In the genomic region with DNA sequence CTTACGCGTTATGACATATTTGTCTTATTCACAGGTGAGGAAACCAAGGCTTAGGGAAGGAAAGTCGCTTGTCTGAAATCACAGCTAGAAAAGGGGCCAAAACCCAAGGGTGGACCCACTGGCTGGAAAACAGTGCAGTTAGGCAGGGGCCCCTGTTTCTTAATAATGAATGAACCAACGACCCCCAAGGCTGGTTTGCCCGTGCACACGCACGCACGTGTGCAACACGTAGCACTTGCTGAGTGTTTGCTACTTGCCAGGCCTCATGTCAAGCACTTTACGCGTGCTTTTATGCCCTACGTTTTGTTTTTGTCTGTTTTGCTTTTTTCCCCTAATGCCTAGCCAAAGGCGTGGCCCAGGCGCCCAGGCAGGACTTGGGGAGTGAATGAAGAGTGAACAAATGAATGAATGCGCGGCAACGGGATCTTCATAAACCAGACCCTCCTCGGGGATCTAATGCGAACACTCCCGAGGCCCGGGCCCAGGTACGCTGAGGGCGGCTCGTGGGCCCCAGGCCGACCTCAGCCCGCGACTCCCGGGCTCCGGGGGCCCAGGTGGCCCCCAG, we compare ENCODE assay signal across 8 cellular contexts. TPM values are rescaled to one million over a fixed set of nuclear protein-coding genes. Genes with fewer than 3 reads are reported as not detected.
A peak's percentile ranks its signal among the peaks of the same experiment; 100 is the strongest.
DNase-seq lines count a peak whose midpoint lies in the region; ATAC-seq, FAIRE-seq and TF ChIP-seq lines count a peak whose summit lies in the region.

No MANE protein-coding gene starts in this region.

- H3K27ac Mint-ChIP-seq in activated naive CD8-positive, alpha-beta T cell treated with anti-CD3 and anti-CD28 coated beads for 36 hours: peak overlapping the region; percentile 79
- H3K27ac Mint-ChIP-seq in stimulated activated effector memory CD8-positive, alpha-beta T cell treated with anti-CD3 and anti-CD28 coated beads, Interleukin-12 subunit alpha, Interleukin-12 subunit beta, amount 100 ng/mL, for 72 hours: peak overlapping the region; percentile 92

- H3K36me3 Mint-ChIP-seq in activated naive CD8-positive, alpha-beta T cell treated with anti-CD3 and anti-CD28 coated beads for 36 hours: peaks cover 11% of the 10 kb centered on the region
- H3K36me3 Mint-ChIP-seq in stimulated activated effector memory CD8-positive, alpha-beta T cell treated with anti-CD3 and anti-CD28 coated beads, Interleukin-12 subunit alpha, Interleukin-12 subunit beta, amount 100 ng/mL, for 72 hours: peaks cover 18% of the 10 kb centered on the region

- dilution Hi-C loops in keratinocyte (cut with MboI; ENCODE audit: extremely low pct_ligation_motif_present, low sequenced_read_pairs): no loop called here

- TF ChIP-seq CTCF in HL-60 (IDR thresholded peaks at IDR 0.05; ENCODE audit: insufficient read depth, low read length) (no peak), keratinocyte (optimal IDR thresholded peaks at IDR 0.05 in 1 of 3, IDR thresholded peaks at IDR 0.05 in 1 of 3, conservative IDR thresholded peaks at IDR 0.05 in 1 of 3; ENCODE audit: extremely low read depth in 1 of 3, insufficient read depth in 2 of 3, low read length in 3 of 3) (no peak)

- H3K27me3 ChIP-seq in HL-60 (ENCODE audit: insufficient read depth, poor library complexity, severe bottlenecking) (no peaks in the 10 kb centered on the region), keratinocyte (ENCODE audit: control insufficient read depth, extremely low read depth, insufficient read depth, low read length) (no peaks in the 10 kb centered on the region)

- peak overlapping the region; percentile 89 for H2AFZ ChIP-seq in keratinocyte (ENCODE audit: control insufficient read depth, low read length)

- H3K27ac ChIP-seq in HL-60 (replicated peaks) (peak overlapping the region; percentile 67), keratinocyte (ENCODE audit: control insufficient read depth, insufficient read depth, low read length) (peak overlapping the region; percentile 73)

- H3K36me3 ChIP-seq in keratinocyte (ENCODE audit: control insufficient read depth in 2 of 2, extremely low read depth in 1 of 2, insufficient read depth in 2 of 2, low read length in 2 of 2): no peaks in the 10 kb centered on the region

- H3K9me3 ChIP-seq in keratinocyte (ENCODE audit: control insufficient read depth, low read depth, low read length): no peaks in the 10 kb centered on the region

- H3K4me3 ChIP-seq in HL-60 (replicated peaks; ENCODE audit: insufficient read depth, low read length) (peak overlapping the region; percentile 94), keratinocyte (ENCODE audit: control insufficient read depth in 2 of 3, extremely low read depth in 1 of 3, insufficient read depth in 2 of 3, low read depth in 1 of 3, low read length in 3 of 3) (peak overlapping the region; percentile 76 to 99 (median 83))

- no peaks in the 10 kb centered on the region for H3K27me3 Mint-ChIP-seq in activated naive CD8-positive, alpha-beta T cell treated with anti-CD3 and anti-CD28 coated beads for 36 hours

- H3K9me1 ChIP-seq in keratinocyte (ENCODE audit: control insufficient read depth, extremely low read depth, insufficient read depth, low read length): no peaks in the 10 kb centered on the region

- H3K9ac ChIP-seq in keratinocyte (ENCODE audit: control insufficient read depth, extremely low read depth, insufficient read depth, low read length): peak overlapping the region; percentile 85

- peaks cover 42% of the 10 kb centered on the region for H3K79me2 ChIP-seq in keratinocyte (ENCODE audit: control insufficient read depth, insufficient read depth, low read length)

- peak; percentile 27 for ATAC-seq in stimulated activated effector memory CD8-positive, alpha-beta T cell treated with anti-CD3 and anti-CD28 coated beads, Interleukin-12 subunit alpha, Interleukin-12 subunit beta, amount 100 ng/mL, for 72 hours
- ATAC-seq in GM19324 (IDR thresholded peaks at IDR 0.05; ENCODE audit: low FRiP score, unreplicated experiment): no peak

- H3K4me1 ChIP-seq in keratinocyte (ENCODE audit: control insufficient read depth, extremely low read depth, insufficient read depth, low read length): peaks cover 17% of the 10 kb centered on the region

- no peaks in the 10 kb centered on the region for H3K9me3 Mint-ChIP-seq in activated naive CD8-positive, alpha-beta T cell treated with anti-CD3 and anti-CD28 coated beads for 36 hours
- H3K9me3 Mint-ChIP-seq in stimulated activated effector memory CD8-positive, alpha-beta T cell treated with anti-CD3 and anti-CD28 coated beads, Interleukin-12 subunit alpha, Interleukin-12 subunit beta, amount 100 ng/mL, for 72 hours: no peaks in the 10 kb centered on the region

- H3K4me1 Mint-ChIP-seq in activated naive CD8-positive, alpha-beta T cell treated with anti-CD3 and anti-CD28 coated beads for 36 hours: peaks cover 27% of the 10 kb centered on the region
- peaks cover 30% of the 10 kb centered on the region for H3K4me1 Mint-ChIP-seq in stimulated activated effector memory CD8-positive, alpha-beta T cell treated with anti-CD3 and anti-CD28 coated beads, Interleukin-12 subunit alpha, Interleukin-12 subunit beta, amount 100 ng/mL, for 72 hours

- peak overlapping the region; percentile 81 for H3K4me3 Mint-ChIP-seq in activated naive CD8-positive, alpha-beta T cell treated with anti-CD3 and anti-CD28 coated beads for 36 hours
- H3K4me3 Mint-ChIP-seq in stimulated activated effector memory CD8-positive, alpha-beta T cell treated with anti-CD3 and anti-CD28 coated beads, Interleukin-12 subunit alpha, Interleukin-12 subunit beta, amount 100 ng/mL, for 72 hours: peak overlapping the region; percentile 81

- peak overlapping the region; percentile 90 for H3K4me2 ChIP-seq in keratinocyte (ENCODE audit: control insufficient read depth, extremely low read depth, insufficient read depth, low read depth, low read length)

- FAIRE-seq in keratinocyte (lab: Jason Lieb, UNC): no peak

- peaks cover 22% of the 10 kb centered on the region for H4K20me1 ChIP-seq in keratinocyte (ENCODE audit: control insufficient read depth, extremely low read depth, insufficient read depth, low read length)

- DNase-seq in Daoy (ENCODE audit: low read depth): peak; percentile 9
- DNase-seq in HL-60 (ENCODE audit: low read depth in 1 of 2, low spot score in 1 of 2): no peak
- DNase-seq in activated naive CD8-positive, alpha-beta T cell treated with anti-CD3 and anti-CD28 coated beads for 36 hours: no peak
- no peak for DNase-seq in keratinocyte (ENCODE audit: low read depth, low spot score)
- DNase-seq in stimulated activated effector memory CD8-positive, alpha-beta T cell treated with anti-CD3 and anti-CD28 coated beads, Interleukin-12 subunit alpha, Interleukin-12 subunit beta, amount 100 ng/mL, for 72 hours (ENCODE audit: low spot score in 2 of 2): no peak
- no peak for DNase-seq in activated CD4-positive, CD25-positive, alpha-beta regulatory T cell treated with anti-CD3 and anti-CD28 coated beads, Interleukin-2, amount 50 U/mL, for 72 hours
- no peak for DNase-seq in GM19240 (ENCODE audit: insufficient read length, low spot score)

RNA-seq across cellular contexts. Expression of gene USP10, which starts 0.6 kb away (rescaled TPM):
- 38.3 and 41.2 TPM in 2 replicates for total RNA-seq in Daoy (2014; rRNA removed; shearing (Covaris generic))
- 100 to 1,000 TPM; 148 to 151 TPM for total RNA-seq in activated naive CD8-positive, alpha-beta T cell treated with anti-CD3 and anti-CD28 coated beads for 36 hours
- 75.4 to 92.0 TPM (median 79.3 TPM) in 3 replicates for polyA plus RNA-seq in keratinocyte
- 39.3 TPM for polyA plus RNA-seq in keratinocyte (2011; ENCODE audit: low read depth)
- 58.0 and 63.5 TPM in 2 replicates for polyA plus RNA-seq in keratinocyte (2011; cell fraction: cytosol; rRNA removed)
- 76.7 and 89.7 TPM in 2 replicates for polyA plus RNA-seq in keratinocyte (2011; cell fraction: nucleus; rRNA removed)
- polyA plus RNA-seq in keratinocyte (2012; ENCODE audit: low replicate concordance): 47.6 and 78.5 TPM in 2 replicates
- polyA minus RNA-seq in keratinocyte: 213 to 474 TPM (median 267 TPM) in 3 replicates
- polyA minus RNA-seq in keratinocyte (2011; cell fraction: cytosol; rRNA and poly(A)+ RNA removed): 76.7 TPM
- 61.2 and 107 TPM in 2 replicates for polyA minus RNA-seq in keratinocyte (2011; cell fraction: nucleus; rRNA and poly(A)+ RNA removed)

RNA-seq across cellular contexts. Expression of gene KLHL36, which starts 50.9 kb away (rescaled TPM):
- 17.0 and 20.5 TPM in 2 replicates for total RNA-seq in Daoy (2014; rRNA removed; shearing (Covaris generic))
- 10 to 100 TPM; 32.6 to 34.8 TPM for total RNA-seq in activated naive CD8-positive, alpha-beta T cell treated with anti-CD3 and anti-CD28 coated beads for 36 hours
- polyA plus RNA-seq in keratinocyte: 27.5 to 36.8 TPM (median 35.6 TPM) in 3 replicates
- 16.3 TPM for polyA plus RNA-seq in keratinocyte (2011; ENCODE audit: low read depth)
- polyA plus RNA-seq in keratinocyte (2011; cell fraction: cytosol; rRNA removed): 21.7 and 34.5 TPM in 2 replicates
- polyA plus RNA-seq in keratinocyte (2011; cell fraction: nucleus; rRNA removed): 69.7 and 73.8 TPM in 2 replicates
- polyA plus RNA-seq in keratinocyte (2012; ENCODE audit: low replicate concordance): 25.8 and 35.8 TPM in 2 replicates
- 43.4 to 52.8 TPM (median 49.9 TPM) in 3 replicates for polyA minus RNA-seq in keratinocyte
- polyA minus RNA-seq in keratinocyte (2011; cell fraction: cytosol; rRNA and poly(A)+ RNA removed): 85.8 TPM
- polyA minus RNA-seq in keratinocyte (2011; cell fraction: nucleus; rRNA and poly(A)+ RNA removed): 72.9 and 83.9 TPM in 2 replicates
